Comparison of ENCODE assay signal across 1 cellular context in genomic region chr2:108396845-108397244, GRCh38.
TF ChIP-seq lines count a peak whose summit lies in the region.

No MANE protein-coding gene starts in this region.

TF ChIP-seq in SK-N-SH treated with all-trans-retinoic acid at 6 μM for 48 hours, 23 proteins besides CTCF, POLR2A, EP300 and RAD21 (continued from another document):
- no peak for TF ChIP-seq ARNTL (CRISPR knock-in tag; IDR thresholded peaks at IDR 0.05; ENCODE audit: borderline replicate concordance, low read depth)
- no peak for TF ChIP-seq BACH2 (CRISPR knock-in tag; IDR thresholded peaks at IDR 0.05; ENCODE audit: borderline replicate concordance)
- TF ChIP-seq ISL1 (CRISPR knock-in tag; IDR thresholded peaks at IDR 0.05) = no peak
- TF ChIP-seq PPARA (CRISPR knock-in tag; IDR thresholded peaks at IDR 0.05; ENCODE audit: borderline replicate concordance) = no peak
- TF ChIP-seq POU6F1 (CRISPR knock-in tag; IDR thresholded peaks at IDR 0.05; ENCODE audit: borderline replicate concordance, low read depth) = no peak
